In genomic region chr3:173092038-173092437, GRCh38 we compare ENCODE assay signal across 9 cellular contexts. TPM values are rescaled to one million over a fixed set of nuclear protein-coding genes. Genes with fewer than 3 reads are reported as not detected.
"Had no signal": no experiment of that assay in that cellular context is flagged by ENCODE, and none has a peak within 500 bp of the region (broad histone marks: within the 10 kb centered on the region; RNA-seq: fewer than 3 reads in every experiment).

No MANE protein-coding gene starts in this region.

- H3K4me3 ChIP-seq: GM12878 had no signal

- FAIRE-seq: G401.6, GM12878, GM12891, GM12892, GM18507, GM19239 had no signal

- ATAC-seq: GM12878 had no signal

- DNase-seq: GDM1, GF-D8 had no signal

RNA-seq across cellular contexts. Expression of gene SPATA16, which starts 49.0 kb away (rescaled TPM):
- total RNA-seq: G401, GM12878 had no signal
